ENCODE assay signal across 19 cellular contexts in the genomic region with DNA sequence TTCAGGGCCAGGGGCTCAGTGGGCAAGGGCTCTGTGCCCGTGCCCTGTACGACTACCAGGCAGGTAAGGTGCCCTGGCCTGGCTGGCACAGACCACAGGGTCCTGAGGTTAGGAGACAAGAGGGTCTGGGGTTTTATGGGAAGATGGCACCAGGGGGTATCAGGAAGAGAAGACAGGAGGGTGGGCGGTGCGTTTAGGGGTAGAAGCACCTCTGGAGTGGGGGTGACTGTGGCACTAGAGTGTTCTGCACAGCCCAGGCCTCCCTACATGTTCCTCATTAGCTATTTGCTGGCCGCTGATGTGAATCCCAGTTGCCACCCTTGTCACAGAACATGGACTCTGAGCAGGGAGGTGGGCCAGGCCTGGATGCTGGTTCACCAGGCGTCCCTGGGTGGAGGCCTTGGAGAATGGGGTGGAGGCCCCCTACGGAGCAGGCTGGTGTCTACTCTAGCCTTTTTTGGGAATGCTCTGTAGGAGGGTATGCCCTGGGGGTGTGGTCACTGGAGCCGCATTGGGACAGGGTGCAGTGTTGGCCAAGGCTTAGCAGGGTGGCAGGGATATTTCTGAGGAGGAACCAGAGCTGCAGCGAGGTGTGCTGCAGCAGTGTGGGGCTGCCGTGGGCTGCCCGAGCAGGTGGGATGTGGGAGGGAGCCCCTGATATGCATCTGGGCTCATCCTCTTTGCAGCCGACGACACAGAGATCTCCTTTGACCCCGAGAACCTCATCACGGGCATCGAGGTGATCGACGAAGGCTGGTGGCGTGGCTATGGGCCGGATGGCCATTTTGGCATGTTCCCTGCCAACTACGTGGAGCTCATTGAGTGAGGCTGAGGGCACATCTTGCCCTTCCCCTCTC. TPM values are rescaled to one million over a fixed set of nuclear protein-coding genes. Genes with fewer than 3 reads are reported as not detected.
DNase-seq lines count a peak whose midpoint lies in the region; ATAC-seq and TF ChIP-seq lines count a peak whose summit lies in the region.
"Had no signal": no experiment of that assay in that cellular context is flagged by ENCODE, and none has a peak within 500 bp of the region (broad histone marks: within the 10 kb centered on the region; RNA-seq: fewer than 3 reads in every experiment).

No MANE protein-coding gene starts in this region.

- no peak for TF ChIP-seq POLR2A in esophagus muscularis mucosa (IDR thresholded peaks at IDR 0.05; ENCODE audit: low read depth)

- H3K36me3 Mint-ChIP-seq in IgD-negative memory B cell (peaks cover 7% of the 10 kb centered on the region), progenitor cell of endocrine pancreas (ENCODE audit: insufficient read depth) (peaks cover 20% of the 10 kb centered on the region)

- H3K27ac Mint-ChIP-seq in IgD-negative memory B cell (peak overlapping the region; percentile 59 to 97 (median 73)), progenitor cell of endocrine pancreas (peak overlapping the region; percentile 71)

- H3K4me3 ChIP-seq in right atrium auricular region = no peak overlapping the region
- no peak overlapping the region for H3K4me3 ChIP-seq in esophagus muscularis mucosa
- H3K4me3 ChIP-seq: HAP-1 had no signal

- DNase-seq in activated CD4-positive, CD25-positive, alpha-beta regulatory T cell treated with anti-CD3 and anti-CD28 coated beads, Interleukin-2, amount 50 U/mL, for 72 hours = peak; percentile 26
- no peak for DNase-seq in activated CD4-positive, CD25-positive, alpha-beta regulatory T cell (lab: John Stamatoyannopoulos, UW)
- no peak for DNase-seq in right atrium auricular region (ENCODE audit: low spot score)
- no peak for DNase-seq in progenitor cell of endocrine pancreas (ENCODE audit: low spot score, unreplicated experiment)
- DNase-seq in esophagus muscularis mucosa (ENCODE audit: extremely low spot score) = no peak
- no peak for DNase-seq in inferior parietal cortex (ENCODE audit: extremely low spot score)
- DNase-seq: 8988T, anterior cingulate cortex, C1 segment of cervical spinal cord, hippocampal formation, kidney glomerular epithelial cell, NCI-H1105, NCI-H2107, NCI-H526 treated with DMSO at 0.1 percent for 48 hours, SIG-M5, T-helper 1 cell had no signal

- H3K27ac ChIP-seq in right atrium auricular region (peak overlapping the region; percentile 86 to 89), esophagus muscularis mucosa (replicated peaks in 1 of 4) (no peak overlapping the region)

- H3K4me3 Mint-ChIP-seq in IgD-negative memory B cell (peak overlapping the region in 1 of 4 donors; percentile 60), progenitor cell of endocrine pancreas (ENCODE audit: low read depth) (no peak overlapping the region)

- TF ChIP-seq CTCF in right atrium auricular region (IDR thresholded peaks at IDR 0.05) (no peak), progenitor cell of endocrine pancreas (IDR thresholded peaks at IDR 0.05; ENCODE audit: unreplicated experiment) (no peak), esophagus muscularis mucosa (IDR thresholded peaks at IDR 0.05) (no peak)

- H3K27me3 Mint-ChIP-seq in IgD-negative memory B cell (peaks cover 4% of the 10 kb centered on the region), progenitor cell of endocrine pancreas (no peaks in the 10 kb centered on the region)

- WGBS in esophagus muscularis mucosa = 94% methylated on average over 16 of the region's 21 CpGs

- H3K27me3 ChIP-seq in right atrium auricular region (no peaks in the 10 kb centered on the region), esophagus muscularis mucosa (no peaks in the 10 kb centered on the region)

- H3K9me3 Mint-ChIP-seq in IgD-negative memory B cell (no peaks in the 10 kb centered on the region), progenitor cell of endocrine pancreas (ENCODE audit: low read depth) (no peaks in the 10 kb centered on the region)

- no peak for TF ChIP-seq EP300 in esophagus muscularis mucosa (IDR thresholded peaks at IDR 0.05)

- H3K4me1 ChIP-seq in right atrium auricular region (peaks cover 0 to 48% of the 10 kb centered on the region in 2 donors), esophagus muscularis mucosa (peaks cover 8 to 29% (median 18%) of the 10 kb centered on the region in 4 donors)

- H3K9me3 ChIP-seq in right atrium auricular region = no peaks in the 10 kb centered on the region
- no peaks in the 10 kb centered on the region for H3K9me3 ChIP-seq in esophagus muscularis mucosa
- H3K9me3 ChIP-seq: HAP-1 had no signal

- H3K36me3 ChIP-seq in right atrium auricular region (peaks cover 66% of the 10 kb centered on the region), esophagus muscularis mucosa (peaks cover 58 to 73% (median 69%) of the 10 kb centered on the region in 4 donors)

- ATAC-seq in HG03135 (IDR thresholded peaks at IDR 0.05; ENCODE audit: unreplicated experiment) = no peak

- intact Hi-C loops in esophagus muscularis mucosa (cut with DNase I) = no loop called here

- peaks cover 34 to 51% (median 51%) of the 10 kb centered on the region in 3 donors for H3K4me1 Mint-ChIP-seq in IgD-negative memory B cell
- peaks cover 2% of the 10 kb centered on the region for H3K4me1 Mint-ChIP-seq in progenitor cell of endocrine pancreas (ENCODE audit: low read depth)

RNA-seq across cellular contexts. Expression of gene PGAM2, which starts 5.0 kb away (rescaled TPM):
- not detected for polyA plus RNA-seq in IgD-negative memory B cell
- total RNA-seq in right atrium auricular region (1,000 to 10,000 TPM in 1 of 2 donors, 100 to 1,000 TPM in 1; 680 to 2,809 TPM), progenitor cell of endocrine pancreas (1.8 and 2.5 TPM in 2 replicates), esophagus muscularis mucosa (1 to 10 TPM in 1 of 4 donors, under 1 TPM in 2, not detected in 1; 0.52 to 1.8 (median 0.66) TPM)

RNA-seq across cellular contexts. Expression of gene DBNL, which starts 15.8 kb away (rescaled TPM):
- polyA plus RNA-seq in IgD-negative memory B cell = 384 TPM
- total RNA-seq in right atrium auricular region (10 to 100 TPM; 31.4 to 66.2 TPM), progenitor cell of endocrine pancreas (68.0 and 68.3 TPM in 2 replicates), esophagus muscularis mucosa (100 to 1,000 TPM in 3 of 4 donors, 10 to 100 TPM in 1; 93.9 to 122 (median 115) TPM)

RNA-seq across cellular contexts. Expression of gene POLM, which starts 22.0 kb away (rescaled TPM):
- 42.0 TPM for polyA plus RNA-seq in IgD-negative memory B cell
- total RNA-seq in right atrium auricular region (10 to 100 TPM; 18.5 to 31.3 TPM), progenitor cell of endocrine pancreas (33.3 and 33.8 TPM in 2 replicates), esophagus muscularis mucosa (10 to 100 TPM; 12.4 to 32.3 (median 26.5) TPM)

RNA-seq across cellular contexts. Expression of gene AEBP1, which starts 43.8 kb away (rescaled TPM):
- polyA plus RNA-seq in IgD-negative memory B cell = 3.7 TPM
- total RNA-seq in right atrium auricular region = 100 to 1,000 TPM in 1 of 2 donors, 10 to 100 TPM in 1; 84.4 to 193 TPM
- total RNA-seq in progenitor cell of endocrine pancreas = 52.2 and 57.5 TPM in 2 replicates
- total RNA-seq in esophagus muscularis mucosa = 100 to 1,000 TPM in 3 of 4 donors, 10 to 100 TPM in 1; 71.0 to 234 (median 156) TPM

Comparison
In these comparisons a context has a peak if more than half of its experiments do, and no peak if none do; other contexts are left out.
1. H3K27ac ChIP-seq: peak in right atrium auricular region (2 of 2); none in esophagus muscularis mucosa (0 of 4).
2. RNA of gene PGAM2, which starts 5.0 kb away (total RNA-seq): 680 to 2,809 TPM in right atrium auricular region; 1.8 to 2.5 TPM in progenitor cell of endocrine pancreas and 0.52 to 1.8 TPM in esophagus muscularis mucosa; every median in the first group is over 100 times any median in the second.